16 cellular contexts compared by ENCODE assay signal in genomic region chr17:31856750-31857149, GRCh38. TPM values are rescaled to one million over a fixed set of nuclear protein-coding genes. Genes with fewer than 3 reads are reported as not detected.
DNase-seq lines count a peak whose midpoint lies in the region; ATAC-seq and TF ChIP-seq lines count a peak whose summit lies in the region.
"Had no signal": no experiment of that assay in that cellular context is flagged by ENCODE, and none has a peak within 500 bp of the region (broad histone marks: within the 10 kb centered on the region; RNA-seq: fewer than 3 reads in every experiment).

No MANE protein-coding gene starts in this region.

- H3K36me3 ChIP-seq in SK-N-SH (replicated peaks in 1 of 2; ENCODE audit: control insufficient read depth in 1 of 2, insufficient read depth in 2 of 2, low read length in 1 of 2) (peaks cover 16 to 28% of the 10 kb centered on the region in 2 experiments), Loucy (ENCODE audit: insufficient read depth, low read length) (peaks cover 10% of the 10 kb centered on the region; the same call in 1 of the 2 replicates), mesenchymal stem cell (ENCODE audit: control insufficient read depth in 1 of 2, insufficient read depth in 2 of 2, low read depth in 1 of 2, low read length in 2 of 2) (peaks cover 19 to 45% of the 10 kb centered on the region in 2 experiments), stomach smooth muscle (ENCODE audit: control insufficient read depth in 2 of 2, insufficient read depth in 2 of 2, low read length in 2 of 2) (peaks cover 10 to 19% of the 10 kb centered on the region in 2 donors)

- no peak overlapping the region for H2BK15ac ChIP-seq in mesenchymal stem cell (ENCODE audit: low read depth, poor library complexity, severe bottlenecking)

- DNase-seq in SK-N-SH (no peak), mesenchymal stem cell (no peak), NCI-H1436 (lab: John Stamatoyannopoulos, UW) (no peak), ACHN (no peak), HuH-7 (ENCODE audit: low spot score) (no peak)
- DNase-seq: C1 segment of cervical spinal cord, NCI-H1417, NCI-H1930, NCI-H69, OCI-M1, RPMI8226, SJCRH30 had no signal

- H4K91ac ChIP-seq in mesenchymal stem cell (ENCODE audit: low read length): no peak overlapping the region

- no peak overlapping the region for H3K4ac ChIP-seq in mesenchymal stem cell (ENCODE audit: low read depth in 1 of 2, low read length in 2 of 2)

- H3K18ac ChIP-seq in mesenchymal stem cell (ENCODE audit: low read depth in 1 of 2, low read length in 2 of 2): no peak overlapping the region

- no peak overlapping the region for H3K23ac ChIP-seq in mesenchymal stem cell (ENCODE audit: low read length in 2 of 2)

- peaks cover 14% of the 10 kb centered on the region for H3K79me1 ChIP-seq in mesenchymal stem cell (replicated peaks; ENCODE audit: low read length, poor library complexity, severe bottlenecking)

- H2AFZ ChIP-seq in SK-N-SH (ENCODE audit: low read depth) (no peak overlapping the region), Loucy (ENCODE audit: low read length) (no peak overlapping the region), mesenchymal stem cell (ENCODE audit: low read depth, low read length) (no peak overlapping the region)

- in situ Hi-C loops in ACHN (cut with HindIII; ENCODE audit: low pct_ligation_motif_present, low pct_unique_long_range_greater_than_20kb, low sequenced_read_pairs): no loop called here

- H3K27me3 ChIP-seq in SK-N-SH (ENCODE audit: insufficient read depth) (no peaks in the 10 kb centered on the region), Loucy (ENCODE audit: insufficient read depth, low read length, poor library complexity, severe bottlenecking) (no peaks in the 10 kb centered on the region), mesenchymal stem cell (ENCODE audit: control insufficient read depth in 1 of 2, insufficient read depth in 1 of 2, low read length in 2 of 2) (no peaks in the 10 kb centered on the region), stomach smooth muscle (ENCODE audit: control insufficient read depth in 1 of 2, insufficient read depth in 2 of 2, low read length in 2 of 2) (no peaks in the 10 kb centered on the region)
- H3K27me3 ChIP-seq: SJCRH30 had no signal

- no peak overlapping the region for H4K8ac ChIP-seq in mesenchymal stem cell (ENCODE audit: low read length)

- TF ChIP-seq CTCF in SK-N-SH (IDR thresholded peaks at IDR 0.05): no peak
- no peak for TF ChIP-seq CTCF in Loucy (conservative IDR thresholded peaks at IDR 0.05; ENCODE audit: low read length)

- peak overlapping the region; percentile 86; the same call in 1 of the 2 replicates for H3K4me2 ChIP-seq in SK-N-SH
- peak overlapping the region; percentile 100 for H3K4me2 ChIP-seq in Loucy (ENCODE audit: low read depth, low read length, poor library complexity, severe bottlenecking)
- H3K4me2 ChIP-seq in mesenchymal stem cell (ENCODE audit: low read length, poor library complexity, severe bottlenecking): no peak overlapping the region

- H3K4me1 ChIP-seq in SK-N-SH (ENCODE audit: control insufficient read depth in 1 of 2, insufficient read depth in 2 of 2, low read depth in 1 of 2, low read length in 1 of 2) (peaks cover 0 to 13% of the 10 kb centered on the region in 2 experiments; a peak in 2 of 4 replicates), Loucy (ENCODE audit: insufficient read depth, low read length, poor library complexity, severe bottlenecking) (peaks cover 13% of the 10 kb centered on the region), mesenchymal stem cell (ENCODE audit: control insufficient read depth, insufficient read depth, low read depth, low read length) (peaks cover 4% of the 10 kb centered on the region), stomach smooth muscle (ENCODE audit: control insufficient read depth, insufficient read depth, low read length) (peaks cover 20% of the 10 kb centered on the region)
- H3K4me1 ChIP-seq: SJCRH30 had no signal

- H4K20me1 ChIP-seq in SK-N-SH (ENCODE audit: insufficient read depth) (peaks cover 9% of the 10 kb centered on the region; the same call in 1 of the 2 replicates), Loucy (ENCODE audit: insufficient read depth, low read length, poor library complexity, severe bottlenecking) (peaks cover 8% of the 10 kb centered on the region)

- H3K9ac ChIP-seq in SK-N-SH: no peak overlapping the region
- H3K9ac ChIP-seq in Loucy (ENCODE audit: low read depth, low read length, poor library complexity, severe bottlenecking): no peak overlapping the region
- peak overlapping the region; percentile 88 for H3K9ac ChIP-seq in mesenchymal stem cell (ENCODE audit: low read length)
- H3K9ac ChIP-seq in stomach smooth muscle (ENCODE audit: low read length in 2 of 2): no peak overlapping the region

- peaks cover 47% of the 10 kb centered on the region for H3K79me2 ChIP-seq in SK-N-SH (ENCODE audit: insufficient read depth)
- peaks cover 26% of the 10 kb centered on the region; the same call in 1 of the 2 replicates for H3K79me2 ChIP-seq in Loucy (ENCODE audit: insufficient read depth, low read length)

- H3K9me3 ChIP-seq in SK-N-SH (no peaks in the 10 kb centered on the region), Loucy (ENCODE audit: insufficient read depth, low read depth, low read length) (no peaks in the 10 kb centered on the region), mesenchymal stem cell (ENCODE audit: control insufficient read depth, low read length) (no peaks in the 10 kb centered on the region), stomach smooth muscle (ENCODE audit: control insufficient read depth in 2 of 2, low read length in 2 of 2) (no peaks in the 10 kb centered on the region)
- H3K9me3 ChIP-seq: SJCRH30 had no signal

- no peak for ATAC-seq in SK-N-SH treated with all-trans-retinoic acid at 6 μM for 48 hours

- POLR2A ChIA-PET in SK-N-SH (lab: Yijun Ruan, JAX): no interaction called here

- CTCF ChIA-PET in SK-N-SH (lab: Yijun Ruan, JAX): interaction anchor here (1.8 to 4.1 kb wide), 3 partner anchors 14 to 323 kb away, joined by 4 to 24 read pairs (median 10); no protein-coding TSS in a partner anchor

- H2BK120ac ChIP-seq in mesenchymal stem cell (ENCODE audit: low read depth, low read length): no peak overlapping the region

- no peak for TF ChIP-seq EP300 in SK-N-SH (IDR thresholded peaks at IDR 0.05; ENCODE audit: borderline replicate concordance in 1 of 2, low read depth in 1 of 2, low read length in 1 of 2)

- H3F3A ChIP-seq in SK-N-SH (replicated peaks; ENCODE audit: insufficient read depth) (peaks cover 8% of the 10 kb centered on the region), Loucy (ENCODE audit: low read depth) (no peaks in the 10 kb centered on the region)

- no peaks in the 10 kb centered on the region for H3K9me2 ChIP-seq in SK-N-SH
- H3K9me2 ChIP-seq in Loucy (replicated peaks; ENCODE audit: low read depth, low read length): no peaks in the 10 kb centered on the region

- TF ChIP-seq RAD21 in SK-N-SH (IDR thresholded peaks at IDR 0.05; ENCODE audit: low read length): no peak

- H3K4me3 ChIP-seq in SK-N-SH (ENCODE audit: low read depth in 2 of 2, low read length in 1 of 2) (0 out of 4 replicates have a peak overlapping the region, but pooled peaks of 1 of the 2 experiments have one; percentile 76), Loucy (ENCODE audit: low read length, poor library complexity, severe bottlenecking) (no peak overlapping the region), mesenchymal stem cell (ENCODE audit: insufficient read depth in 1 of 2, low read depth in 1 of 2, low read length in 2 of 2) (peak overlapping the region in 1 of 2 experiments; percentile 83), stomach smooth muscle (ENCODE audit: low read length in 2 of 2) (no peak overlapping the region)
- H3K4me3 ChIP-seq: SJCRH30 had no signal

- H3K14ac ChIP-seq in mesenchymal stem cell (ENCODE audit: low read length in 2 of 2): no peak overlapping the region

- 98% methylated on average over 4 of the region's 4 CpGs for WGBS in SK-N-SH (ENCODE audit: low lambda C conversion rate)
- over 99% methylated on average over 3 of the region's 4 CpGs for WGBS in mesenchymal stem cell

- no peak overlapping the region for H3K27ac ChIP-seq in SK-N-SH (ENCODE audit: low read depth in 2 of 2, low read length in 1 of 2)
- H3K27ac ChIP-seq in mesenchymal stem cell (ENCODE audit: low read length, poor library complexity, severe bottlenecking): no peak overlapping the region
- H3K27ac ChIP-seq in stomach smooth muscle (ENCODE audit: low read length): peak overlapping the region; percentile 18
- H3K27ac ChIP-seq: 22Rv1, SJCRH30 had no signal

- no peak overlapping the region for H2BK5ac ChIP-seq in mesenchymal stem cell (ENCODE audit: low read depth, low read length, poor library complexity, severe bottlenecking)

- H2AK5ac ChIP-seq in mesenchymal stem cell (ENCODE audit: low read length, severe bottlenecking): no peak overlapping the region

- H2BK12ac ChIP-seq in mesenchymal stem cell (ENCODE audit: low read length in 2 of 2): no peak overlapping the region

TF ChIP-seq in SK-N-SH, 30 proteins besides CTCF, POLR2A, EP300 and RAD21 (continues in another document):
- no peak for TF ChIP-seq MEF2A (IDR thresholded peaks at IDR 0.05; ENCODE audit: borderline replicate concordance, low read depth)

TF ChIP-seq in SK-N-SH treated with all-trans-retinoic acid at 6 μM for 48 hours, 23 proteins besides CTCF, POLR2A, EP300 and RAD21 (continues in another document):
- no peak for TF ChIP-seq POU6F1 (CRISPR knock-in tag; IDR thresholded peaks at IDR 0.05; ENCODE audit: borderline replicate concordance, low read depth)
- no peak for TF ChIP-seq ESRRG (CRISPR knock-in tag; IDR thresholded peaks at IDR 0.05)
- TF ChIP-seq ZNF565 (CRISPR knock-in tag; conservative IDR thresholded peaks at IDR 0.05; ENCODE audit: low read depth): no peak

RNA-seq across cellular contexts. Expression of gene COPRS, which starts 2.3 kb away (rescaled TPM):
- 76.4 and 88.8 TPM in 2 replicates for polyA plus RNA-seq in SK-N-SH (2012; rRNA removed)
- polyA plus RNA-seq in SK-N-SH (2012; cell fraction: cytosol; rRNA removed): 97.2 and 102 TPM in 2 replicates
- 35.3 and 46.1 TPM in 2 replicates for polyA plus RNA-seq in SK-N-SH (2012; cell fraction: nucleus; rRNA removed)
- 51.7 TPM for polyA plus RNA-seq in mesenchymal stem cell (2013, experiment 1 of 2)
- 50.7 TPM for polyA plus RNA-seq in mesenchymal stem cell (2013, experiment 2 of 2)

RNA-seq across cellular contexts. Expression of gene UTP6, which starts 44.8 kb away (rescaled TPM):
- 13.3 and 19.8 TPM in 2 replicates for polyA plus RNA-seq in SK-N-SH (2012; rRNA removed)
- 17.3 and 26.8 TPM in 2 replicates for polyA plus RNA-seq in SK-N-SH (2012; cell fraction: cytosol; rRNA removed)
- 25.5 and 51.0 TPM in 2 replicates for polyA plus RNA-seq in SK-N-SH (2012; cell fraction: nucleus; rRNA removed)
- polyA plus RNA-seq in mesenchymal stem cell (2013, experiment 1 of 2): 40.7 TPM
- 40.1 TPM for polyA plus RNA-seq in mesenchymal stem cell (2013, experiment 2 of 2)
